ENCODE assay signal across 1 cellular context in the genomic region with DNA sequence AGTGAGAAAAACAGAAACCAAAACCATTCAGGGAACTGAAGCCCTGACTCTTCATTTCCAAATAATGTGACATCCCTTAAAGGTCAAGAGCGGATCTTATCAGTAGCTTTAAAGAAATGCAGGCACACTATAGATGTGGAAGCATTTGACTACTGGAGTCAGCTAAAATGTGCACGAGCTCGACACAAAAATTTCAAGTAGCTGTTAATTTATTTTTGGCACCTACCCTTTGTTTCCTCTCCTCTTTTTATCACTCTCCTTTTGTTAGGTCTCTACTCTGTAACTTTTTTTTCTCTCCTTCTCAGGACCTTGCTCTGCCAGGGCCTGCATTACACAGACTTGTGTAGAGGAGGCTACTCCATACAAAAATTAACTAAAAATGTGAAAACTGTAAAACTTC.
TF ChIP-seq lines count a peak whose summit lies in the region.

No MANE protein-coding gene starts in this region.

TF ChIP-seq in WTC11, 78 proteins besides CTCF, POLR2A, EP300 and RAD21 (continued from another document):
- TF ChIP-seq, protein P1, sequence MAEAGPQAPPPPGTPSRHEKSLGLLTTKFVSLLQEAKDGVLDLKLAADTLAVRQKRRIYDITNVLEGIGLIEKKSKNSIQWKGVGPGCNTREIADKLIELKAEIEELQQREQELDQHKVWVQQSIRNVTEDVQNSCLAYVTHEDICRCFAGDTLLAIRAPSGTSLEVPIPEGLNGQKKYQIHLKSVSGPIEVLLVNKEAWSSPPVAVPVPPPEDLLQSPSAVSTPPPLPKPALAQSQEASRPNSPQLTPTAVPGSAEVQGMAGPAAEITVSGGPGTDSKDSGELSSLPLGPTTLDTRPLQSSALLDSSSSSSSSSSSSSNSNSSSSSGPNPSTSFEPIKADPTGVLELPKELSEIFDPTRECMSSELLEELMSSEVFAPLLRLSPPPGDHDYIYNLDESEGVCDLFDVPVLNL (CRISPR knock-in tag; IDR thresholded peaks at IDR 0.05; ENCODE audit: borderline replicate concordance, low read depth): no peak
- TF ChIP-seq IRF1 (CRISPR knock-in tag; IDR thresholded peaks at IDR 0.05): no peak
